ENCODE assay signal across 8 cellular contexts in the genomic region with DNA sequence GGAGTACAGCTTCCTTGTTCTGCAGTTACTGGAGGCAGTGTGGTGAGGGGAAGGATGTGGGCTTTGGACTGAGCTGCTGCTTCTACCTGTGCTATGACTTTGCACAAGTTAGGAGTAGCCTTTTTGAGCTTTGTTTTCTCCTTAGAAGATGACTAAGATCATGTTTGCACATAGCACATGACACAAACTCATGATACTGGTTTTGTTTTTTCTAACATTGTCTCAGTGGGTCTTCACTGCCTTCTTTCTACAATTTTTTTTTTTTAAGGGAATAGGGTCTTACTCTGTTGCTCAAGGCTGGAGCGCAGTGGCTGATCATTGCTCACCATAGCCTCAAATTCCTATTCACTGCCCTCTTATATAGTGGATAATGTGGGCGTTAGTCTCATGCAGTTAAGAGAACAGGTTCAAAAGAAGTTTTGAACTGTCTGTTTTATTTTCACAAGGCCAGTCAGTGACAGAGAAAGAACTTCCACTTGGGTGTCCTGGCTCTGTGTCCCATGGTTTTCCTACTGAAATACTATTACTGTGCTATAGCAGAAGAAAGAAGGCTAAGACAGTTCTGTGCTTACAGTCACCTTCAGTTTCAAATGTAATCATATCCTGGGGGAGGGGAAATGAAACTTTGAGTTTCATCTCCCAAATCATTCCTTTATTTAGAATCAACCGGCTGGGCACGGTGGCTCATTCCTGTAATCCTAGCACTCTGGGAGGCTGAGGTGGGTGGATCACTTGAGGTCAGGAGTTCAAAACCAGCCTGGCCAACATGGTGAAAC.
DNase-seq lines count a peak whose midpoint lies in the region; ATAC-seq and TF ChIP-seq lines count a peak whose summit lies in the region.

No MANE protein-coding gene starts in this region.

- no peaks in the 10 kb centered on the region for H3K27me3 Mint-ChIP-seq in CD8-positive, alpha-beta memory T cell
- no peaks in the 10 kb centered on the region for H3K27me3 Mint-ChIP-seq in endodermal cell (ENCODE audit: insufficient read depth)

- POLR2A ChIA-PET in CD8-positive, alpha-beta memory T cell (lab: Charles Lee) = no interaction called here

- TF ChIP-seq CTCF in endodermal cell (conservative IDR thresholded peaks at IDR 0.05) (no peak), left ventricle myocardium inferior (IDR thresholded peaks at IDR 0.05; ENCODE audit: borderline replicate concordance) (no peak)

- CTCF ChIA-PET in CD8-positive, alpha-beta memory T cell (lab: Charles Lee) = no interaction called here

- no peaks in the 10 kb centered on the region for H3K27me3 ChIP-seq in CD8-positive, alpha-beta memory T cell (ENCODE audit: insufficient read depth, low read length, poor library complexity, severe bottlenecking)
- no peaks in the 10 kb centered on the region for H3K27me3 ChIP-seq in endodermal cell (ENCODE audit: control insufficient read depth, insufficient read depth, low read length, poor library complexity, severe bottlenecking)
- no peaks in the 10 kb centered on the region for H3K27me3 ChIP-seq in left ventricle myocardium inferior (ENCODE audit: low read depth)

- H3K36me3 ChIP-seq in CD8-positive, alpha-beta memory T cell (ENCODE audit: insufficient read depth, low read length) = no peaks in the 10 kb centered on the region
- H3K36me3 ChIP-seq in endodermal cell (ENCODE audit: control insufficient read depth, insufficient read depth, low read length) (no peaks in the 10 kb centered on the region), left ventricle myocardium inferior (no peaks in the 10 kb centered on the region)

- H3K27ac Mint-ChIP-seq in CD8-positive, alpha-beta memory T cell = peak overlapping the region; percentile 55 to 82 (median 76)
- peak overlapping the region; percentile 37 for H3K27ac Mint-ChIP-seq in endodermal cell

- H3K36me3 Mint-ChIP-seq in CD8-positive, alpha-beta memory T cell = peaks cover 0 to 1% (median 1%) of the 10 kb centered on the region in 3 donors
- H3K36me3 Mint-ChIP-seq in endodermal cell (ENCODE audit: low read depth) = no peaks in the 10 kb centered on the region

- H3K4me3 ChIP-seq in CD8-positive, alpha-beta memory T cell (ENCODE audit: low read length) = no peak overlapping the region
- H3K4me3 ChIP-seq in endodermal cell (ENCODE audit: low read length) (no peak overlapping the region), left ventricle myocardium inferior (no peak overlapping the region)

- DNase-seq in CD8-positive, alpha-beta memory T cell = no peak
- DNase-seq in endodermal cell (no peak), mesenteric fat pad (ENCODE audit: low spot score) (no peak), HK-2 (ENCODE audit: unreplicated experiment) (no peak), left ventricle myocardium inferior (no peak)

- intact Hi-C loops in left ventricle myocardium inferior (cut with micrococcal nuclease) = no loop called here

- H3K4me3 Mint-ChIP-seq in CD8-positive, alpha-beta memory T cell = peak overlapping the region in 6 of 7 donors; percentile 16 to 66 (median 44)
- H3K4me3 Mint-ChIP-seq in endodermal cell = no peak overlapping the region

- H3K9ac ChIP-seq in endodermal cell (ENCODE audit: extremely low read depth, low read length, poor library complexity, severe bottlenecking) = no peak overlapping the region

- no peaks in the 10 kb centered on the region for H3K9me3 ChIP-seq in CD8-positive, alpha-beta memory T cell (ENCODE audit: low read length)
- H3K9me3 ChIP-seq in endodermal cell (ENCODE audit: control insufficient read depth, low read length) (no peaks in the 10 kb centered on the region), left ventricle myocardium inferior (replicated peaks) (peaks cover 4% of the 10 kb centered on the region)

- 100% methylated on average over 1 to 4 of the region's 4 CpGs for WGBS in endodermal cell (ENCODE audit: insufficient coverage in 1 of 2, insufficient read length in 1 of 2), 2 experiments

- H3K27ac ChIP-seq in CD8-positive, alpha-beta memory T cell (ENCODE audit: low read depth, low read length) = no peak overlapping the region
- H3K27ac ChIP-seq in endodermal cell (ENCODE audit: low read depth, low read length) (no peak overlapping the region), left ventricle myocardium inferior (replicated peaks) (no peak overlapping the region)

- H3K4me1 ChIP-seq in CD8-positive, alpha-beta memory T cell (ENCODE audit: insufficient read depth, low read length) = peaks cover 36% of the 10 kb centered on the region
- H3K4me1 ChIP-seq in endodermal cell (ENCODE audit: control insufficient read depth, insufficient read depth, low read length) (peaks cover 5% of the 10 kb centered on the region), left ventricle myocardium inferior (peaks cover 61% of the 10 kb centered on the region)

- peak; percentile 50 for ATAC-seq in GM19467 (IDR thresholded peaks at IDR 0.05; ENCODE audit: unreplicated experiment)
- ATAC-seq in HG03520 (IDR thresholded peaks at IDR 0.05; ENCODE audit: unreplicated experiment) = peak; percentile 64
- no peak for ATAC-seq in GM18520 (IDR thresholded peaks at IDR 0.05; ENCODE audit: unreplicated experiment)

- peaks cover 57 to 81% (median 79%) of the 10 kb centered on the region in 3 donors for H3K4me1 Mint-ChIP-seq in CD8-positive, alpha-beta memory T cell
- H3K4me1 Mint-ChIP-seq in endodermal cell = peaks cover 23% of the 10 kb centered on the region

- no peaks in the 10 kb centered on the region for H3K9me3 Mint-ChIP-seq in CD8-positive, alpha-beta memory T cell
- H3K9me3 Mint-ChIP-seq in endodermal cell = no peaks in the 10 kb centered on the region
